In the genomic region with DNA sequence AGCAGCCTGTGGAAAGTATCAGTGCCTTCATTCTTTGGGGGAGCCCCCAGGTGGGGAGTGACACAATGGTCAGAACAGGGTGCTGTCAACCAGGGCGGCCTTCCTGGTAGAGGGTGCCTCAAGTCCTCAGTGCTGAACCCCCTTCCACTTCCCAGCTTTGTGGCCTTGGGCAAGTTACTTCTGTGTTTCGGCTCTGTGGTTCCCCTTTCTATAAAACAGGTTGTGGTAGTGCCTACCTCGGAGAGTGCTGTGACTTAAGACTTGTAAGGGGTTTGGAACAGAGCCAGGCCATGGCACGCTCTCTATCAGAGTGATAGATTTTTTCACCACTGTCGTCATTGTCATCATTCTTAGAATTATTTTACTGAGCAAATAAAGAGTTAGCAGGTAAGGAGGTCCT, we compare ENCODE assay signal across 8 cellular contexts.
DNase-seq lines count a peak whose midpoint lies in the region; ATAC-seq and TF ChIP-seq lines count a peak whose summit lies in the region.

No MANE protein-coding gene starts in this region.

- peak; percentile 43 for ATAC-seq in GM19324 (IDR thresholded peaks at IDR 0.05; ENCODE audit: low FRiP score, unreplicated experiment)

- H3K9me3 ChIP-seq in MM.1S (replicated peaks; ENCODE audit: insufficient read depth, low read length) (no peaks in the 10 kb centered on the region), esophagus squamous epithelium (no peaks in the 10 kb centered on the region)

- H3K27ac Mint-ChIP-seq in activated CD4-positive, alpha-beta T cell treated with anti-CD3 and anti-CD28 coated beads, Interleukin-2, amount 10 ng/mL, durations not matched to agents 7 days and 5 days = peak overlapping the region; percentile 99

- TF ChIP-seq CTCF in MM.1S (IDR thresholded peaks at IDR 0.05; ENCODE audit: low read length) = no peak
- TF ChIP-seq CTCF in esophagus squamous epithelium (IDR thresholded peaks at IDR 0.05) = no peak
- no peak for TF ChIP-seq CTCF in coronary artery (IDR thresholded peaks at IDR 0.05)

- H3K4me3 Mint-ChIP-seq in activated CD4-positive, alpha-beta T cell treated with anti-CD3 and anti-CD28 coated beads, Interleukin-2, amount 10 ng/mL, durations not matched to agents 7 days and 5 days = peak overlapping the region; percentile 68

- 57 to 67% methylated on average over 4 to 5 of the region's 5 CpGs for WGBS in esophagus squamous epithelium, 2 donors

- H3K4me1 Mint-ChIP-seq in activated CD4-positive, alpha-beta T cell treated with anti-CD3 and anti-CD28 coated beads, Interleukin-2, amount 10 ng/mL, durations not matched to agents 7 days and 5 days = peaks cover 95% of the 10 kb centered on the region

- peaks cover 5% of the 10 kb centered on the region for H3K9me3 Mint-ChIP-seq in activated CD4-positive, alpha-beta T cell treated with anti-CD3 and anti-CD28 coated beads, Interleukin-2, amount 10 ng/mL, durations not matched to agents 7 days and 5 days

- peaks cover 42% of the 10 kb centered on the region for H3F3A ChIP-seq in MM.1S (ENCODE audit: insufficient read depth, low read length)

- H3K4me2 ChIP-seq in MM.1S (ENCODE audit: low read depth, low read length) = peak overlapping the region; percentile 74; the same call in 1 of the 2 replicates

- H4K20me1 ChIP-seq in MM.1S (ENCODE audit: insufficient read depth, low read length) = no peaks in the 10 kb centered on the region

- H3K27ac ChIP-seq in MM.1S (ENCODE audit: low read length) (peak overlapping the region; percentile 91), esophagus squamous epithelium (peak overlapping the region in 3 of 4 donors; percentile 52 to 75 (median 68)), coronary artery (no peak overlapping the region)

- POLR2A ChIA-PET in activated CD4-positive, alpha-beta T cell treated with anti-CD3 and anti-CD28 coated beads, Interleukin-2, amount 10 ng/mL, durations not matched to agents 7 days and 5 days (lab: Charles Lee) = no interaction called here

- CTCF ChIA-PET in activated CD4-positive, alpha-beta T cell treated with anti-CD3 and anti-CD28 coated beads, Interleukin-2, amount 10 ng/mL, durations not matched to agents 7 days and 5 days (lab: Charles Lee) = interaction anchor here (1.6 to 4.0 kb wide), 2 partner anchors 11 to 68 kb away, joined by 4 to 17 read pairs; no protein-coding TSS in a partner anchor

- H3K4me3 ChIP-seq in MM.1S (ENCODE audit: low read length) = no peak overlapping the region
- no peak overlapping the region for H3K4me3 ChIP-seq in esophagus squamous epithelium
- no peak overlapping the region for H3K4me3 ChIP-seq in coronary artery

- H3K36me3 ChIP-seq in MM.1S (replicated peaks; ENCODE audit: insufficient read depth, low read length) (no peaks in the 10 kb centered on the region), esophagus squamous epithelium (no peaks in the 10 kb centered on the region)

- TF ChIP-seq POLR2A in esophagus squamous epithelium (IDR thresholded peaks at IDR 0.05) = no peak

- H3K4me1 ChIP-seq in MM.1S (ENCODE audit: low read length) (peaks cover 67% of the 10 kb centered on the region), esophagus squamous epithelium (peaks cover 24 to 66% (median 35%) of the 10 kb centered on the region in 3 donors)

- no peaks in the 10 kb centered on the region for H3K27me3 Mint-ChIP-seq in activated CD4-positive, alpha-beta T cell treated with anti-CD3 and anti-CD28 coated beads, Interleukin-2, amount 10 ng/mL, durations not matched to agents 7 days and 5 days

- H3K27me3 ChIP-seq in MM.1S (replicated peaks; ENCODE audit: insufficient read depth, low read length) (no peaks in the 10 kb centered on the region), esophagus squamous epithelium (no peaks in the 10 kb centered on the region)

- peak; percentile 81 for DNase-seq in MM.1S
- peak; percentile 80 for DNase-seq in activated CD4-positive, alpha-beta T cell treated with anti-CD3 and anti-CD28 coated beads, Interleukin-2, amount 10 ng/mL, durations not matched to agents 7 days and 5 days
- DNase-seq in esophagus squamous epithelium (lab: John Stamatoyannopoulos, UW) = no peak
- DNase-seq in stimulated activated CD8-positive, alpha-beta memory T cell treated with anti-CD3 and anti-CD28 coated beads, Interleukin-15, amount 100 ng/mL, for 4 hours (ENCODE audit: low read depth in 2 of 2) = peak; percentile 38 to 51
- no peak for DNase-seq in coronary artery (ENCODE audit: low spot score)
- DNase-seq in HCEC 1CT = no peak
- no peak for DNase-seq in H4 (ENCODE audit: low spot score)

- peaks cover 17% of the 10 kb centered on the region for H3K79me2 ChIP-seq in MM.1S (ENCODE audit: low read length)

- intact Hi-C loops in esophagus squamous epithelium (cut with DNase I) = loop anchor here (5.0 kb wide), 1 partner anchor 63 kb away; no protein-coding TSS in a partner anchor

- no peak overlapping the region for H2AFZ ChIP-seq in MM.1S (ENCODE audit: low read length)

- H3K36me3 Mint-ChIP-seq in activated CD4-positive, alpha-beta T cell treated with anti-CD3 and anti-CD28 coated beads, Interleukin-2, amount 10 ng/mL, durations not matched to agents 7 days and 5 days (ENCODE audit: low read depth) = peaks cover 34% of the 10 kb centered on the region

- no peaks in the 10 kb centered on the region for H3K9me2 ChIP-seq in MM.1S (replicated peaks; ENCODE audit: insufficient read depth, low read length)

- peak overlapping the region; percentile 54 for H3K9ac ChIP-seq in MM.1S (ENCODE audit: low read length)

Comparison
In these comparisons a context has a peak if more than half of its experiments do, and no peak if none do; other contexts are left out.
1. DNase-seq: peak in MM.1S (single experiment), activated CD4-positive, alpha-beta T cell treated with anti-CD3 and anti-CD28 coated beads, Interleukin-2, amount 10 ng/mL, durations not matched to agents 7 days and 5 days (single experiment) and stimulated activated CD8-positive, alpha-beta memory T cell treated with anti-CD3 and anti-CD28 coated beads, Interleukin-15, amount 100 ng/mL, for 4 hours (2 of 2); none in esophagus squamous epithelium (single experiment), coronary artery (single experiment), HCEC 1CT (single experiment) and H4 (single experiment).
2. H3K27ac ChIP-seq: peak in MM.1S (single experiment) and esophagus squamous epithelium (3 of 4); none in coronary artery (0 of 2).